Comparison of ENCODE assay signal across 10 cellular contexts in the genomic region with DNA sequence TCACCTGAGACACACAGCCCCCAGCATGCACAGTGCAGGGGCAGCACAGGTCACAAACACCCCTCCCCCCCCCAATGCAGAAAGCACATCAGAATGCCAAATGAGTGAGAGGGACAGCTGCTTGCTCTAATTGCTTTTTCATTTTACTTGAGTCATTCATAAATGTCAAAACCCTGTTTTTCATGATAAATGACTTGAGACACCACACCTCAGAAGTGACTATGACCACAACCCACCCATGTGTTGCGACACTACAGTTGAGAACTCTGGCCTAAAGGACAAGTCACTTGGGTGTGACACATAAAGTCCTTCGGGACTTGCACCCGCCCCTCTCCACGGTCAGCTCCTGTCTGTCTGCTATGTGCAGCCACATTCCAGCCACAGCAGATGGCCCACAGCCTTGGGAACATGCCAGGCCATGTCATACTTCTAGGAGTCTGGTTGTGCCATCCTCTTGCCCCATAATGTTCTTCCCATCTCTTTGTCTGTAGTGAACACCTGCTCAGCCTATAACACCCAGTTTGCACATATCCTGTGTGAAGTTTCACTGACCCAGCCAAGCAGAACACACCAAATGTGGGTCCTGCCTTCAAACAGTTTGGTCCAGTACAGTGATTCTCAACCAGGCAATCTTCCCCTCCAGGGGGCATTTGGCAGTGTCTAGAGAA. TPM values are rescaled to one million over a fixed set of nuclear protein-coding genes. Genes with fewer than 3 reads are reported as not detected.
A peak's percentile ranks its signal among the peaks of the same experiment; 100 is the strongest.
DNase-seq lines count a peak whose midpoint lies in the region; ATAC-seq and TF ChIP-seq lines count a peak whose summit lies in the region.
"Had no signal": no experiment of that assay in that cellular context is flagged by ENCODE, and none has a peak within 500 bp of the region (broad histone marks: within the 10 kb centered on the region; RNA-seq: fewer than 3 reads in every experiment).

No MANE protein-coding gene starts in this region.

- H3K9me3 Mint-ChIP-seq in activated CD8-positive, alpha-beta memory T cell treated with anti-CD3 and anti-CD28 coated beads, Interleukin-2, amount 10 ng/mL, durations not matched to agents 7 days and 5 days (ENCODE audit: low read depth) = peaks cover 2% of the 10 kb centered on the region
- H3K9me3 Mint-ChIP-seq: activated naive CD4-positive, alpha-beta T cell treated with anti-CD3 and anti-CD28 coated beads, Interleukin-2, amount 50 U/mL, for 72 hours had no signal

- 52% methylated on average over 4 of the region's 4 CpGs for WGBS in right lobe of liver (ENCODE audit: insufficient coverage, low coverage, low lambda C conversion rate, missing lambda C conversion rate)

- CTCF ChIA-PET in activated CD8-positive, alpha-beta memory T cell treated with anti-CD3 and anti-CD28 coated beads, Interleukin-2, amount 10 ng/mL, durations not matched to agents 7 days and 5 days (lab: Charles Lee) = no interaction called here

- H3K4me1 ChIP-seq in adipocyte (ENCODE audit: control insufficient read depth, insufficient read depth, low read length) (peaks cover 12% of the 10 kb centered on the region), right lobe of liver (no peaks in the 10 kb centered on the region)

- H3K27ac ChIP-seq in right lobe of liver = no peak overlapping the region
- H3K27ac ChIP-seq: C4-2B had no signal

- H3K27ac Mint-ChIP-seq in activated CD8-positive, alpha-beta memory T cell treated with anti-CD3 and anti-CD28 coated beads, Interleukin-2, amount 10 ng/mL, durations not matched to agents 7 days and 5 days = peak overlapping the region; percentile 0
- H3K27ac Mint-ChIP-seq: activated naive CD4-positive, alpha-beta T cell treated with anti-CD3 and anti-CD28 coated beads, Interleukin-2, amount 50 U/mL, for 72 hours had no signal

- intact Hi-C loops in right lobe of liver (cut with DNase I) = no loop called here

- H3K4me1 Mint-ChIP-seq in activated CD8-positive, alpha-beta memory T cell treated with anti-CD3 and anti-CD28 coated beads, Interleukin-2, amount 10 ng/mL, durations not matched to agents 7 days and 5 days = peaks cover 8% of the 10 kb centered on the region

- H3K9me3 ChIP-seq in adipocyte (ENCODE audit: control insufficient read depth, low read length) (no peaks in the 10 kb centered on the region), right lobe of liver (no peaks in the 10 kb centered on the region)

- H3K9ac ChIP-seq in adipocyte (ENCODE audit: low read length) = no peak overlapping the region

- TF ChIP-seq CTCF in right lobe of liver (IDR thresholded peaks at IDR 0.05) = no peak

- no peaks in the 10 kb centered on the region for H3K27me3 ChIP-seq in adipocyte (replicated peaks; ENCODE audit: control insufficient read depth, insufficient read depth, low read length)
- no peaks in the 10 kb centered on the region for H3K27me3 ChIP-seq in right lobe of liver

- no peak for TF ChIP-seq POLR2A in right lobe of liver (IDR thresholded peaks at IDR 0.05)

- H3K36me3 Mint-ChIP-seq in activated CD8-positive, alpha-beta memory T cell treated with anti-CD3 and anti-CD28 coated beads, Interleukin-2, amount 10 ng/mL, durations not matched to agents 7 days and 5 days = peaks cover 4% of the 10 kb centered on the region
- H3K36me3 Mint-ChIP-seq: activated naive CD4-positive, alpha-beta T cell treated with anti-CD3 and anti-CD28 coated beads, Interleukin-2, amount 50 U/mL, for 72 hours had no signal

- H3K4me3 Mint-ChIP-seq in activated CD8-positive, alpha-beta memory T cell treated with anti-CD3 and anti-CD28 coated beads, Interleukin-2, amount 10 ng/mL, durations not matched to agents 7 days and 5 days = no peak overlapping the region

- DNase-seq in activated CD8-positive, alpha-beta memory T cell treated with anti-CD3 and anti-CD28 coated beads, Interleukin-2, amount 10 ng/mL, durations not matched to agents 7 days and 5 days = peak; percentile 54
- no peak for DNase-seq in activated CD8-positive, alpha-beta memory T cell treated with anti-CD3 and anti-CD28 coated beads, Interleukin-2, amount 50 U/mL, for 4 hours
- DNase-seq in M059J (ENCODE audit: low read depth) (peak; percentile 90), adipocyte (ENCODE audit: low read depth) (peak; percentile 45), right lobe of liver (peak in 2 of 3 donors; percentile 35 to 54), globus pallidus (ENCODE audit: low spot score) (no peak), NCI-H2081 treated with DMSO at 0.1 percent for 48 hours (lab: John Stamatoyannopoulos, UW) (no peak)

- H3K36me3 ChIP-seq in adipocyte (ENCODE audit: control insufficient read depth, insufficient read depth, low read length, severe bottlenecking) = no peaks in the 10 kb centered on the region
- peaks cover 0 to 3% (median 0%) of the 10 kb centered on the region in 4 donors for H3K36me3 ChIP-seq in right lobe of liver

- H3K4me3 ChIP-seq in adipocyte (ENCODE audit: low read length) (no peak overlapping the region), right lobe of liver (no peak overlapping the region)

- ATAC-seq in activated CD8-positive, alpha-beta memory T cell treated with anti-CD3 and anti-CD28 coated beads, Interleukin-2, amount 10 ng/mL, durations not matched to agents 7 days and 5 days = peak; percentile 49
- peak; percentile 89 for ATAC-seq in HG02588 (IDR thresholded peaks at IDR 0.05; ENCODE audit: unreplicated experiment)
- peak; percentile 32 to 66 (median 39) for ATAC-seq in right lobe of liver

- H3K27me3 Mint-ChIP-seq in activated CD8-positive, alpha-beta memory T cell treated with anti-CD3 and anti-CD28 coated beads, Interleukin-2, amount 10 ng/mL, durations not matched to agents 7 days and 5 days = no peaks in the 10 kb centered on the region

RNA-seq across cellular contexts. Expression of gene RIOK3, which starts 30.2 kb away (rescaled TPM):
- 10 to 100 TPM; 47.9 to 63.4 TPM for total RNA-seq in activated CD8-positive, alpha-beta memory T cell treated with anti-CD3 and anti-CD28 coated beads, Interleukin-2, amount 10 ng/mL, durations not matched to agents 7 days and 5 days
- 61.7 and 64.3 TPM in 2 replicates for total RNA-seq in M059J (2014; rRNA removed; shearing (Covaris generic))
- total RNA-seq in right lobe of liver = 10 to 100 TPM; 41.3 to 59.5 (median 50.4) TPM

Comparison
In these comparisons a context has a peak if more than half of its experiments do, and no peak if none do; other contexts are left out.
1. DNase-seq: peak in activated CD8-positive, alpha-beta memory T cell treated with anti-CD3 and anti-CD28 coated beads, Interleukin-2, amount 10 ng/mL, durations not matched to agents 7 days and 5 days (single experiment), M059J (single experiment), adipocyte (single experiment) and right lobe of liver (2 of 3); none in activated CD8-positive, alpha-beta memory T cell treated with anti-CD3 and anti-CD28 coated beads, Interleukin-2, amount 50 U/mL, for 4 hours (single experiment), globus pallidus (single experiment) and NCI-H2081 treated with DMSO at 0.1 percent for 48 hours (single experiment).
2. ATAC-seq: peak in every context shown above with its lines; median percentile 89 in HG02588; 49 in activated CD8-positive, alpha-beta memory T cell treated with anti-CD3 and anti-CD28 coated beads, Interleukin-2, amount 10 ng/mL, durations not matched to agents 7 days and 5 days; 39 in right lobe of liver.